In genomic region chr7:157006205-157006747, GRCh38 we compare ENCODE assay signal across 1 cellular context.
TF ChIP-seq lines count a peak whose summit lies in the region.

No MANE protein-coding gene starts in this region.

TF ChIP-seq in WTC11, 78 proteins besides CTCF, POLR2A, EP300 and RAD21 (continued from another document):
- TF ChIP-seq, protein P1, sequence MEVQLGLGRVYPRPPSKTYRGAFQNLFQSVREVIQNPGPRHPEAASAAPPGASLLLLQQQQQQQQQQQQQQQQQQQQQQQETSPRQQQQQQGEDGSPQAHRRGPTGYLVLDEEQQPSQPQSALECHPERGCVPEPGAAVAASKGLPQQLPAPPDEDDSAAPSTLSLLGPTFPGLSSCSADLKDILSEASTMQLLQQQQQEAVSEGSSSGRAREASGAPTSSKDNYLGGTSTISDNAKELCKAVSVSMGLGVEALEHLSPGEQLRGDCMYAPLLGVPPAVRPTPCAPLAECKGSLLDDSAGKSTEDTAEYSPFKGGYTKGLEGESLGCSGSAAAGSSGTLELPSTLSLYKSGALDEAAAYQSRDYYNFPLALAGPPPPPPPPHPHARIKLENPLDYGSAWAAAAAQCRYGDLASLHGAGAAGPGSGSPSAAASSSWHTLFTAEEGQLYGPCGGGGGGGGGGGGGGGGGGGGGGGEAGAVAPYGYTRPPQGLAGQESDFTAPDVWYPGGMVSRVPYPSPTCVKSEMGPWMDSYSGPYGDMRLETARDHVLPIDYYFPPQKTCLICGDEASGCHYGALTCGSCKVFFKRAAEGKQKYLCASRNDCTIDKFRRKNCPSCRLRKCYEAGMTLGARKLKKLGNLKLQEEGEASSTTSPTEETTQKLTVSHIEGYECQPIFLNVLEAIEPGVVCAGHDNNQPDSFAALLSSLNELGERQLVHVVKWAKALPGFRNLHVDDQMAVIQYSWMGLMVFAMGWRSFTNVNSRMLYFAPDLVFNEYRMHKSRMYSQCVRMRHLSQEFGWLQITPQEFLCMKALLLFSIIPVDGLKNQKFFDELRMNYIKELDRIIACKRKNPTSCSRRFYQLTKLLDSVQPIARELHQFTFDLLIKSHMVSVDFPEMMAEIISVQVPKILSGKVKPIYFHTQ (CRISPR knock-in tag; IDR thresholded peaks at IDR 0.05), result no peak
- TF ChIP-seq ATF6 (CRISPR knock-in tag; IDR thresholded peaks at IDR 0.05), result no peak
- no peak for TF ChIP-seq SOX15 (CRISPR knock-in tag; IDR thresholded peaks at IDR 0.05)
- TF ChIP-seq, protein P2, sequence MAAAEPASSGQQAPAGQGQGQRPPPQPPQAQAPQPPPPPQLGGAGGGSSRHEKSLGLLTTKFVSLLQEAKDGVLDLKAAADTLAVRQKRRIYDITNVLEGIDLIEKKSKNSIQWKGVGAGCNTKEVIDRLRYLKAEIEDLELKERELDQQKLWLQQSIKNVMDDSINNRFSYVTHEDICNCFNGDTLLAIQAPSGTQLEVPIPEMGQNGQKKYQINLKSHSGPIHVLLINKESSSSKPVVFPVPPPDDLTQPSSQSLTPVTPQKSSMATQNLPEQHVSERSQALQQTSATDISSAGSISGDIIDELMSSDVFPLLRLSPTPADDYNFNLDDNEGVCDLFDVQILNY (CRISPR knock-in tag; IDR thresholded peaks at IDR 0.05), result no peak
- no peak for TF ChIP-seq ZNF281 (CRISPR knock-in tag; IDR thresholded peaks at IDR 0.05)
TF ChIP-seq in WTC11: peak in this region for 0.
